1 cellular context compared by ENCODE assay signal in the genomic region with DNA sequence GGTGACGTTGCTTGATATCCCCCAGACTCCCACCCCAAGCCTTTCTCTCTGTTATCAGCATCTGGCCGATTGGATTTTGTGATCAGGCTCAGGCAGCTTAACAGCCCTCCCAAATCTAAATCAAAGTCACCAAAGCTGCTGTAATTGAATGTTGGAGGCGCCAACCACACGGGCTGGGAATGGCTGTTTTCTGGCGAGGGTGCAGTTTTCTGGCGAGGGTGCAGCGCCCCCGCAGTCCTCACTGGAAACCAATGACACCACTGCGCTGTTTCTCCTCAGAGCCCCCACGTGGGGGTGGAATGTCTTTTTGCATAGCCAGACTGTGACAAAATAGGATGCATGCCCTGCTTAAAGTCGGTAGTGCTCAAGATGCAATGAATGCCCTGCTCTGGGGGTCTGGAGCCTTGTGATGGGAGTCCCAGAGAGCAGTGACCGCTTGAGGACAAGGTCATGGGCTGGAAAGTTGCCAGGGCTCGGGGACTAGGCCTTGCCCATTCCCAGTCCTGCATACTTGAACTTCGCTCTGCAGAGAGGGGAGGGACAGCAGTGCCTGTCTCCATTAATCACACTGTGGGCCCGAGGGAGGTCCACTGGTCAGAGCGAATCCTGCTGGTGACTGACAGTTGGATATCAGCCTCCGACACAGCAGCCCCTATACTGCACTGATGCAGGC.
TF ChIP-seq lines count a peak whose summit lies in the region.

No MANE protein-coding gene starts in this region.

TF ChIP-seq in HepG2, 621 proteins besides CTCF, POLR2A, EP300 and RAD21 (continued from another document and continues in another):
- TF ChIP-seq, protein P1, sequence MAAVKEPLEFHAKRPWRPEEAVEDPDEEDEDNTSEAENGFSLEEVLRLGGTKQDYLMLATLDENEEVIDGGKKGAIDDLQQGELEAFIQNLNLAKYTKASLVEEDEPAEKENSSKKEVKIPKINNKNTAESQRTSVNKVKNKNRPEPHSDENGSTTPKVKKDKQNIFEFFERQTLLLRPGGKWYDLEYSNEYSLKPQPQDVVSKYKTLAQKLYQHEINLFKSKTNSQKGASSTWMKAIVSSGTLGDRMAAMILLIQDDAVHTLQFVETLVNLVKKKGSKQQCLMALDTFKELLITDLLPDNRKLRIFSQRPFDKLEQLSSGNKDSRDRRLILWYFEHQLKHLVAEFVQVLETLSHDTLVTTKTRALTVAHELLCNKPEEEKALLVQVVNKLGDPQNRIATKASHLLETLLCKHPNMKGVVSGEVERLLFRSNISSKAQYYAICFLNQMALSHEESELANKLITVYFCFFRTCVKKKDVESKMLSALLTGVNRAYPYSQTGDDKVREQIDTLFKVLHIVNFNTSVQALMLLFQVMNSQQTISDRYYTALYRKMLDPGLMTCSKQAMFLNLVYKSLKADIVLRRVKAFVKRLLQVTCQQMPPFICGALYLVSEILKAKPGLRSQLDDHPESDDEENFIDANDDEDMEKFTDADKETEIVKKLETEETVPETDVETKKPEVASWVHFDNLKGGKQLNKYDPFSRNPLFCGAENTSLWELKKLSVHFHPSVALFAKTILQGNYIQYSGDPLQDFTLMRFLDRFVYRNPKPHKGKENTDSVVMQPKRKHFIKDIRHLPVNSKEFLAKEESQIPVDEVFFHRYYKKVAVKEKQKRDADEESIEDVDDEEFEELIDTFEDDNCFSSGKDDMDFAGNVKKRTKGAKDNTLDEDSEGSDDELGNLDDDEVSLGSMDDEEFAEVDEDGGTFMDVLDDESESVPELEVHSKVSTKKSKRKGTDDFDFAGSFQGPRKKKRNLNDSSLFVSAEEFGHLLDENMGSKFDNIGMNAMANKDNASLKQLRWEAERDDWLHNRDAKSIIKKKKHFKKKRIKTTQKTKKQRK (IDR thresholded peaks at IDR 0.05; ENCODE audit: low read length), result no peak
- TF ChIP-seq LCORL (IDR thresholded peaks at IDR 0.05) (no peak), LCORL (CRISPR knock-in tag; IDR thresholded peaks at IDR 0.05) (peak; percentile 69), ZNF720 (CRISPR knock-in tag; IDR thresholded peaks at IDR 0.05) (no peak), ZNF225 (CRISPR knock-in tag; IDR thresholded peaks at IDR 0.05) (no peak), NFRKB (IDR thresholded peaks at IDR 0.05) (no peak), ZBTB7B (CRISPR knock-in tag; IDR thresholded peaks at IDR 0.05) (peak; percentile 41; the same call in 1 of the 2 replicates), ZBTB1 (CRISPR knock-in tag; IDR thresholded peaks at IDR 0.05; ENCODE audit: borderline replicate concordance) (no peak), FOXM1 (CRISPR knock-in tag; IDR thresholded peaks at IDR 0.05) (no peak), ZNF354B (CRISPR knock-in tag; IDR thresholded peaks at IDR 0.05) (no peak), ZNF614 (CRISPR knock-in tag; IDR thresholded peaks at IDR 0.05; ENCODE audit: borderline replicate concordance) (no peak), GABPA (IDR thresholded peaks at IDR 0.05; ENCODE audit: low read depth, low read length) (no peak), GABPA (CRISPR knock-in tag; IDR thresholded peaks at IDR 0.05; ENCODE audit: low read depth) (no peak), ZNF607 (CRISPR knock-in tag; IDR thresholded peaks at IDR 0.05; ENCODE audit: borderline replicate concordance) (no peak), ZFP36 (IDR thresholded peaks at IDR 0.05; ENCODE audit: borderline replicate concordance, low read depth, low read length, partially characterized antibody) (no peak), HNF4A (CRISPR knock-in tag; IDR thresholded peaks at IDR 0.05) (peak; percentile 92), ZNF292 (CRISPR knock-in tag; IDR thresholded peaks at IDR 0.05; ENCODE audit: borderline replicate concordance, low read depth) (peak; percentile 89; the same call in 1 of the 2 replicates), ZSCAN25 (CRISPR knock-in tag; IDR thresholded peaks at IDR 0.05) (no peak; the same call in 1 of the 2 replicates), RFXANK (CRISPR knock-in tag; IDR thresholded peaks at IDR 0.05) (no peak), ZNF781 (CRISPR knock-in tag; IDR thresholded peaks at IDR 0.05; ENCODE audit: borderline replicate concordance, not compliant biosample characterization) (no peak), GTF2F1 (IDR thresholded peaks at IDR 0.05; ENCODE audit: low read length) (no peak), NCOA5 (CRISPR knock-in tag; IDR thresholded peaks at IDR 0.05) (no peak), KDM1A (CRISPR knock-in tag; IDR thresholded peaks at IDR 0.05) (no peak), ZFYVE20 (CRISPR knock-in tag; IDR thresholded peaks at IDR 0.05; ENCODE audit: borderline replicate concordance, low read depth) (no peak)
- TF ChIP-seq, protein P2, sequence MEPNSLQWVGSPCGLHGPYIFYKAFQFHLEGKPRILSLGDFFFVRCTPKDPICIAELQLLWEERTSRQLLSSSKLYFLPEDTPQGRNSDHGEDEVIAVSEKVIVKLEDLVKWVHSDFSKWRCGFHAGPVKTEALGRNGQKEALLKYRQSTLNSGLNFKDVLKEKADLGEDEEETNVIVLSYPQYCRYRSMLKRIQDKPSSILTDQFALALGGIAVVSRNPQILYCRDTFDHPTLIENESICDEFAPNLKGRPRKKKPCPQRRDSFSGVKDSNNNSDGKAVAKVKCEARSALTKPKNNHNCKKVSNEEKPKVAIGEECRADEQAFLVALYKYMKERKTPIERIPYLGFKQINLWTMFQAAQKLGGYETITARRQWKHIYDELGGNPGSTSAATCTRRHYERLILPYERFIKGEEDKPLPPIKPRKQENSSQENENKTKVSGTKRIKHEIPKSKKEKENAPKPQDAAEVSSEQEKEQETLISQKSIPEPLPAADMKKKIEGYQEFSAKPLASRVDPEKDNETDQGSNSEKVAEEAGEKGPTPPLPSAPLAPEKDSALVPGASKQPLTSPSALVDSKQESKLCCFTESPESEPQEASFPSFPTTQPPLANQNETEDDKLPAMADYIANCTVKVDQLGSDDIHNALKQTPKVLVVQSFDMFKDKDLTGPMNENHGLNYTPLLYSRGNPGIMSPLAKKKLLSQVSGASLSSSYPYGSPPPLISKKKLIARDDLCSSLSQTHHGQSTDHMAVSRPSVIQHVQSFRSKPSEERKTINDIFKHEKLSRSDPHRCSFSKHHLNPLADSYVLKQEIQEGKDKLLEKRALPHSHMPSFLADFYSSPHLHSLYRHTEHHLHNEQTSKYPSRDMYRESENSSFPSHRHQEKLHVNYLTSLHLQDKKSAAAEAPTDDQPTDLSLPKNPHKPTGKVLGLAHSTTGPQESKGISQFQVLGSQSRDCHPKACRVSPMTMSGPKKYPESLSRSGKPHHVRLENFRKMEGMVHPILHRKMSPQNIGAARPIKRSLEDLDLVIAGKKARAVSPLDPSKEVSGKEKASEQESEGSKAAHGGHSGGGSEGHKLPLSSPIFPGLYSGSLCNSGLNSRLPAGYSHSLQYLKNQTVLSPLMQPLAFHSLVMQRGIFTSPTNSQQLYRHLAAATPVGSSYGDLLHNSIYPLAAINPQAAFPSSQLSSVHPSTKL (CRISPR knock-in tag; IDR thresholded peaks at IDR 0.05), result peak; percentile 72
- TF ChIP-seq, protein P3, sequence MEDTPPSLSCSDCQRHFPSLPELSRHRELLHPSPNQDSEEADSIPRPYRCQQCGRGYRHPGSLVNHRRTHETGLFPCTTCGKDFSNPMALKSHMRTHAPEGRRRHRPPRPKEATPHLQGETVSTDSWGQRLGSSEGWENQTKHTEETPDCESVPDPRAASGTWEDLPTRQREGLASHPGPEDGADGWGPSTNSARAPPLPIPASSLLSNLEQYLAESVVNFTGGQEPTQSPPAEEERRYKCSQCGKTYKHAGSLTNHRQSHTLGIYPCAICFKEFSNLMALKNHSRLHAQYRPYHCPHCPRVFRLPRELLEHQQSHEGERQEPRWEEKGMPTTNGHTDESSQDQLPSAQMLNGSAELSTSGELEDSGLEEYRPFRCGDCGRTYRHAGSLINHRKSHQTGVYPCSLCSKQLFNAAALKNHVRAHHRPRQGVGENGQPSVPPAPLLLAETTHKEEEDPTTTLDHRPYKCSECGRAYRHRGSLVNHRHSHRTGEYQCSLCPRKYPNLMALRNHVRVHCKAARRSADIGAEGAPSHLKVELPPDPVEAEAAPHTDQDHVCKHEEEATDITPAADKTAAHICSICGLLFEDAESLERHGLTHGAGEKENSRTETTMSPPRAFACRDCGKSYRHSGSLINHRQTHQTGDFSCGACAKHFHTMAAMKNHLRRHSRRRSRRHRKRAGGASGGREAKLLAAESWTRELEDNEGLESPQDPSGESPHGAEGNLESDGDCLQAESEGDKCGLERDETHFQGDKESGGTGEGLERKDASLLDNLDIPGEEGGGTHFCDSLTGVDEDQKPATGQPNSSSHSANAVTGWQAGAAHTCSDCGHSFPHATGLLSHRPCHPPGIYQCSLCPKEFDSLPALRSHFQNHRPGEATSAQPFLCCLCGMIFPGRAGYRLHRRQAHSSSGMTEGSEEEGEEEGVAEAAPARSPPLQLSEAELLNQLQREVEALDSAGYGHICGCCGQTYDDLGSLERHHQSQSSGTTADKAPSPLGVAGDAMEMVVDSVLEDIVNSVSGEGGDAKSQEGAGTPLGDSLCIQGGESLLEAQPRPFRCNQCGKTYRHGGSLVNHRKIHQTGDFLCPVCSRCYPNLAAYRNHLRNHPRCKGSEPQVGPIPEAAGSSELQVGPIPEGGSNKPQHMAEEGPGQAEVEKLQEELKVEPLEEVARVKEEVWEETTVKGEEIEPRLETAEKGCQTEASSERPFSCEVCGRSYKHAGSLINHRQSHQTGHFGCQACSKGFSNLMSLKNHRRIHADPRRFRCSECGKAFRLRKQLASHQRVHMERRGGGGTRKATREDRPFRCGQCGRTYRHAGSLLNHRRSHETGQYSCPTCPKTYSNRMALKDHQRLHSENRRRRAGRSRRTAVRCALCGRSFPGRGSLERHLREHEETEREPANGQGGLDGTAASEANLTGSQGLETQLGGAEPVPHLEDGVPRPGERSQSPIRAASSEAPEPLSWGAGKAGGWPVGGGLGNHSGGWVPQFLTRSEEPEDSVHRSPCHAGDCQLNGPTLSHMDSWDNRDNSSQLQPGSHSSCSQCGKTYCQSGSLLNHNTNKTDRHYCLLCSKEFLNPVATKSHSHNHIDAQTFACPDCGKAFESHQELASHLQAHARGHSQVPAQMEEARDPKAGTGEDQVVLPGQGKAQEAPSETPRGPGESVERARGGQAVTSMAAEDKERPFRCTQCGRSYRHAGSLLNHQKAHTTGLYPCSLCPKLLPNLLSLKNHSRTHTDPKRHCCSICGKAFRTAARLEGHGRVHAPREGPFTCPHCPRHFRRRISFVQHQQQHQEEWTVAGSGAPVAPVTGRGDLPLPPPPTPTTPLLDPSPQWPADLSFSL (CRISPR knock-in tag; IDR thresholded peaks at IDR 0.05), result no peak
- TF ChIP-seq, protein P4, sequence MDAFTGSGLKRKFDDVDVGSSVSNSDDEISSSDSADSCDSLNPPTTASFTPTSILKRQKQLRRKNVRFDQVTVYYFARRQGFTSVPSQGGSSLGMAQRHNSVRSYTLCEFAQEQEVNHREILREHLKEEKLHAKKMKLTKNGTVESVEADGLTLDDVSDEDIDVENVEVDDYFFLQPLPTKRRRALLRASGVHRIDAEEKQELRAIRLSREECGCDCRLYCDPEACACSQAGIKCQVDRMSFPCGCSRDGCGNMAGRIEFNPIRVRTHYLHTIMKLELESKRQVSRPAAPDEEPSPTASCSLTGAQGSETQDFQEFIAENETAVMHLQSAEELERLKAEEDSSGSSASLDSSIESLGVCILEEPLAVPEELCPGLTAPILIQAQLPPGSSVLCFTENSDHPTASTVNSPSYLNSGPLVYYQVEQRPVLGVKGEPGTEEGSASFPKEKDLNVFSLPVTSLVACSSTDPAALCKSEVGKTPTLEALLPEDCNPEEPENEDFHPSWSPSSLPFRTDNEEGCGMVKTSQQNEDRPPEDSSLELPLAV (CRISPR knock-in tag; conservative IDR thresholded peaks at IDR 0.05; ENCODE audit: low read depth), result no peak
- TF ChIP-seq, protein P5, sequence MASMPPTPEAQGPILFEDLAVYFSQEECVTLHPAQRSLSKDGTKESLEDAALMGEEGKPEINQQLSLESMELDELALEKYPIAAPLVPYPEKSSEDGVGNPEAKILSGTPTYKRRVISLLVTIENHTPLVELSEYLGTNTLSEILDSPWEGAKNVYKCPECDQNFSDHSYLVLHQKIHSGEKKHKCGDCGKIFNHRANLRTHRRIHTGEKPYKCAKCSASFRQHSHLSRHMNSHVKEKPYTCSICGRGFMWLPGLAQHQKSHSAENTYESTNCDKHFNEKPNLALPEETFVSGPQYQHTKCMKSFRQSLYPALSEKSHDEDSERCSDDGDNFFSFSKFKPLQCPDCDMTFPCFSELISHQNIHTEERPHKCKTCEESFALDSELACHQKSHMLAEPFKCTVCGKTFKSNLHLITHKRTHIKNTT (CRISPR knock-in tag; IDR thresholded peaks at IDR 0.05), result no peak
- TF ChIP-seq, protein P6, sequence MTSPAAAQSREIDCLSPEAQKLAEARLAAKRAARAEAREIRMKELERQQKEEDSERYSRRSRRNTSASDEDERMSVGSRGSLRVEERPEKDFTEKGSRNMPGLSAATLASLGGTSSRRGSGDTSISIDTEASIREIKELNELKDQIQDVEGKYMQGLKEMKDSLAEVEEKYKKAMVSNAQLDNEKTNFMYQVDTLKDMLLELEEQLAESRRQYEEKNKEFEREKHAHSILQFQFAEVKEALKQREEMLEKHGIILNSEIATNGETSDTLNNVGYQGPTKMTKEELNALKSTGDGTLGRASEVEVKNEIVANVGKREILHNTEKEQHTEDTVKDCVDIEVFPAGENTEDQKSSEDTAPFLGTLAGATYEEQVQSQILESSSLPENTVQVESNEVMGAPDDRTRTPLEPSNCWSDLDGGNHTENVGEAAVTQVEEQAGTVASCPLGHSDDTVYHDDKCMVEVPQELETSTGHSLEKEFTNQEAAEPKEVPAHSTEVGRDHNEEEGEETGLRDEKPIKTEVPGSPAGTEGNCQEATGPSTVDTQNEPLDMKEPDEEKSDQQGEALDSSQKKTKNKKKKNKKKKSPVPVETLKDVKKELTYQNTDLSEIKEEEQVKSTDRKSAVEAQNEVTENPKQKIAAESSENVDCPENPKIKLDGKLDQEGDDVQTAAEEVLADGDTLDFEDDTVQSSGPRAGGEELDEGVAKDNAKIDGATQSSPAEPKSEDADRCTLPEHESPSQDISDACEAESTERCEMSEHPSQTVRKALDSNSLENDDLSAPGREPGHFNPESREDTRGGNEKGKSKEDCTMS (CRISPR knock-in tag; conservative IDR thresholded peaks at IDR 0.05), result no peak
- TF ChIP-seq, protein P7, sequence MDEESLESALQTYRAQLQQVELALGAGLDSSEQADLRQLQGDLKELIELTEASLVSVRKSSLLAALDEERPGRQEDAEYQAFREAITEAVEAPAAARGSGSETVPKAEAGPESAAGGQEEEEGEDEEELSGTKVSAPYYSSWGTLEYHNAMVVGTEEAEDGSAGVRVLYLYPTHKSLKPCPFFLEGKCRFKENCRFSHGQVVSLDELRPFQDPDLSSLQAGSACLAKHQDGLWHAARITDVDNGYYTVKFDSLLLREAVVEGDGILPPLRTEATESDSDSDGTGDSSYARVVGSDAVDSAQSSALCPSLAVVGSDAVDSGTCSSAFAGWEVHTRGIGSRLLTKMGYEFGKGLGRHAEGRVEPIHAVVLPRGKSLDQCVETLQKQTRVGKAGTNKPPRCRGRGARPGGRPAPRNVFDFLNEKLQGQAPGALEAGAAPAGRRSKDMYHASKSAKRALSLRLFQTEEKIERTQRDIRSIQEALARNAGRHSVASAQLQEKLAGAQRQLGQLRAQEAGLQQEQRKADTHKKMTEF (CRISPR knock-in tag; IDR thresholded peaks at IDR 0.05), result peak; percentile 46; the same call in 1 of the 2 replicates
- TF ChIP-seq, protein P8, sequence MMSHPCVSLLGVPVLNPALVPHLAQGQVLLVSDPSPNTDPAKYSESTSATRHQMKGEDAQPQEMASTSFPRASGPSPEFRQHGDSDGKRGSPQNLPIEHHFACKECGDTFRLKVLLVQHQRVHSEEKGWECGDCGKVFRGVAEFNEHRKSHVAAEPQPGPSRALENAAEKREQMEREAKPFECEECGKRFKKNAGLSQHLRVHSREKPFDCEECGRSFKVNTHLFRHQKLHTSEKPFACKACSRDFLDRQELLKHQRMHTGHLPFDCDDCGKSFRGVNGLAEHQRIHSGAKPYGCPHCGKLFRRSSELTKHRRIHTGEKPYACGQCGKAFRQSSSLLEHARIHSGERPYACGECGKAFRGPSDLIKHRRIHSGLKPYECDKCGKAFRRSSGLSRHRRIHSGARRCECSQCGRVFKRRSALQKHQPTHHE (CRISPR knock-in tag; IDR thresholded peaks at IDR 0.05; ENCODE audit: borderline replicate concordance), result no peak
- TF ChIP-seq, protein P9, sequence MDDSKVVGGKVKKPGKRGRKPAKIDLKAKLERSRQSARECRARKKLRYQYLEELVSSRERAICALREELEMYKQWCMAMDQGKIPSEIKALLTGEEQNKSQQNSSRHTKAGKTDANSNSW (CRISPR knock-in tag; IDR thresholded peaks at IDR 0.05; ENCODE audit: borderline replicate concordance), result no peak
